ENCODE assay signal across 15 cellular contexts in the genomic region with DNA sequence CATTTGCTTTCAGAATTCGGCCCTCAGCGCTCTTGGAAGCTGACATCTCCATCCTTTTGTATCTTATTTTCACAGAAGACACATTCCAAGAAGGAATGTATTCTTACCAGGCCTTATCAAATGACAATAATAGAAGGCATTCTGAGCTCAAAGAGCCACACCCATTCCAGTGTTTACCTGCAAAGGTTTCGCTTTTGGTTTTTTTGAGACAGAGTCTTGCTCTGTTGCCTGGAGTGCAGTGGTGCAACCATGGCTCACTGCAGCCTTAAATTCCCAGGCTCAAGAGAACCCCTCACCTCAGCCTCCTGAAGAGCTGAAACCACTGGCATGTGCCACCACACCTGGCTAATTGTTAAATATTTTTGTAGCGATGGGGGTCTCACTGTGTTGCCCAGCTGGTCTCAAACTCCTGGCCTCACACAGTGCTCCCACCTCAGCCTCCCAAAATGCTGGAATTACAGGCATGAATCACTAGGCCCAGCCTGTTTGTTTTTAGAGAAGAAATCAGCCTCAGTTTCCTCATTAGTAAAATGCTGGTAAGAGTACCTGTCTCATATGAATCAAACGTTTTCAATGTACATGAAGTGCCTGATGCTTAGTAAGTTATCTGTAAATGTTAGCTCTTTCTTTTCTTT.
DNase-seq lines count a peak whose midpoint lies in the region; ATAC-seq and TF ChIP-seq lines count a peak whose summit lies in the region.
"Had no signal": no experiment of that assay in that cellular context is flagged by ENCODE, and none has a peak within 500 bp of the region (broad histone marks: within the 10 kb centered on the region; RNA-seq: fewer than 3 reads in every experiment).

No MANE protein-coding gene starts in this region.

- H3K27me3 ChIP-seq in duodenal mucosa (ENCODE audit: control insufficient read depth in 1 of 2, insufficient read depth in 2 of 2, low read length in 2 of 2) (peaks cover 5 to 6% of the 10 kb centered on the region in 2 donors), left lung (peaks cover 8 to 25% of the 10 kb centered on the region in 2 donors)
- H3K27me3 ChIP-seq: BE2C had no signal

- H3K4me3 ChIP-seq in duodenal mucosa (ENCODE audit: low read depth in 1 of 2, low read length in 2 of 2) (peak overlapping the region; percentile 20 to 44), lower leg skin (ENCODE audit: low read depth, poor library complexity, severe bottlenecking) (no peak overlapping the region), left lung (no peak overlapping the region)

- H3K36me3 ChIP-seq in duodenal mucosa (ENCODE audit: control insufficient read depth in 1 of 2, insufficient read depth in 2 of 2, low read length in 2 of 2): no peaks in the 10 kb centered on the region
- H3K36me3 ChIP-seq in left lung: no peaks in the 10 kb centered on the region
- H3K36me3 ChIP-seq: BE2C had no signal

- DNase-seq in Calu3: peak; percentile 6
- DNase-seq in LoVo (ENCODE audit: low spot score): peak; percentile 9
- DNase-seq in NCI-H345 (lab: John Stamatoyannopoulos, UW): no peak
- DNase-seq in lower leg skin (ENCODE audit: low spot score in 2 of 2): no peak
- no peak for DNase-seq in left lung
- DNase-seq: activated effector memory CD4-positive, alpha-beta T cell treated with Interleukin-2 at 50 U/mL for 16 hours; BE2C; cortex of kidney; DND-41; HFFc6; NCI-H748 treated with DMSO at 0.1 percent for 48 hours; stimulated activated naive CD4-positive, alpha-beta T cell had no signal

- TF ChIP-seq CTCF in Calu3 (IDR thresholded peaks at IDR 0.05; ENCODE audit: unreplicated experiment) (no peak), nephron (IDR thresholded peaks at IDR 0.05; ENCODE audit: unreplicated experiment in 3 of 3) (no peak), lower leg skin (IDR thresholded peaks at IDR 0.05) (no peak), left lung (IDR thresholded peaks at IDR 0.05) (no peak)

- peaks cover 17% of the 10 kb centered on the region for H3K4me1 Mint-ChIP-seq in Calu3 (ENCODE audit: low read depth, unreplicated experiment)
- H3K4me1 Mint-ChIP-seq in nephron: peaks cover 54% of the 10 kb centered on the region

- intact Hi-C loops in Calu3 (cut with micrococcal nuclease; ENCODE audit: unreplicated experiment): no loop called here
- intact Hi-C loops in lower leg skin (cut with DNase I; ENCODE audit: low total_unique reads): no loop called here
- intact Hi-C loops in left lung (cut with DNase I): no loop called here

- no peak overlapping the region for H3K9ac ChIP-seq in duodenal mucosa (ENCODE audit: low read depth in 1 of 2, low read length in 2 of 2)

- H3K36me3 Mint-ChIP-seq in Calu3 (ENCODE audit: insufficient read depth, unreplicated experiment): no peaks in the 10 kb centered on the region
- H3K36me3 Mint-ChIP-seq in nephron (ENCODE audit: low read depth): peaks cover 3% of the 10 kb centered on the region

- no TSS peak for BruUV-seq in Calu3 (replicated peaks; lab: Mats Ljungman, UMichigan)

- H3K9me3 ChIP-seq in duodenal mucosa (ENCODE audit: control insufficient read depth in 1 of 2, low read length in 2 of 2) (no peaks in the 10 kb centered on the region), left lung (no peaks in the 10 kb centered on the region)
- H3K9me3 ChIP-seq: BE2C had no signal

- H3K27me3 Mint-ChIP-seq in Calu3 (ENCODE audit: unreplicated experiment): peaks cover 72% of the 10 kb centered on the region
- peaks cover 33% of the 10 kb centered on the region for H3K27me3 Mint-ChIP-seq in nephron (ENCODE audit: low read depth)

- H3K9me3 Mint-ChIP-seq in Calu3 (ENCODE audit: low read depth, unreplicated experiment) (no peaks in the 10 kb centered on the region), nephron (no peaks in the 10 kb centered on the region)
- H3K9me3 Mint-ChIP-seq: HFFc6 had no signal

- H3K4me1 ChIP-seq in duodenal mucosa (ENCODE audit: control insufficient read depth in 1 of 2, insufficient read depth in 2 of 2, low read length in 2 of 2): peaks cover 20 to 35% of the 10 kb centered on the region in 2 donors
- no peaks in the 10 kb centered on the region for H3K4me1 ChIP-seq in left lung
- H3K4me1 ChIP-seq: BE2C had no signal

- ATAC-seq in left lung (no peak), GM18519 (IDR thresholded peaks at IDR 0.05; ENCODE audit: low FRiP score, unreplicated experiment) (no peak)

- H3K4me3 Mint-ChIP-seq in Calu3 (ENCODE audit: low read depth, unreplicated experiment) (no peak overlapping the region), nephron (no peak overlapping the region)
- H3K4me3 Mint-ChIP-seq: HFFc6 had no signal

- TF ChIP-seq POLR2A in lower leg skin (IDR thresholded peaks at IDR 0.05): no peak

- 74 to 76% methylated on average over 5 of the region's 5 CpGs for WGBS in lower leg skin, 2 donors

- H3K27ac Mint-ChIP-seq in Calu3 (ENCODE audit: unreplicated experiment) (no peak overlapping the region), nephron (peak overlapping the region; percentile 85 to 94 (median 87))
- H3K27ac Mint-ChIP-seq: HFFc6 had no signal

- CTCF ChIA-PET in Calu3 (lab: Charles Lee): interaction anchor here (1.1 to 1.4 kb wide), 2 partner anchors 9 to 36 kb away, joined by 3 to 4 read pairs; no protein-coding TSS in a partner anchor

- H3K27ac ChIP-seq in duodenal mucosa (ENCODE audit: low read depth, low read length): peak overlapping the region; percentile 80
- no peak overlapping the region for H3K27ac ChIP-seq in left lung

Comparison
In these comparisons a context has a peak if more than half of its experiments do, and no peak if none do; other contexts are left out.
1. DNase-seq: peak in Calu3 (single experiment) and LoVo (single experiment); none in NCI-H345 (single experiment), lower leg skin (0 of 2) and left lung (0 of 2).
2. H3K4me3 ChIP-seq: peak in duodenal mucosa (2 of 2); none in lower leg skin (single experiment) and left lung (0 of 2).